Comparison of ENCODE assay signal across 24 cellular contexts in genomic region chr12:82723093-82723492, GRCh38. TPM values are rescaled to one million over a fixed set of nuclear protein-coding genes. Genes with fewer than 3 reads are reported as not detected.
DNase-seq lines count a peak whose midpoint lies in the region; ATAC-seq and TF ChIP-seq lines count a peak whose summit lies in the region.
"Had no signal": no experiment of that assay in that cellular context is flagged by ENCODE, and none has a peak within 500 bp of the region (broad histone marks: within the 10 kb centered on the region; RNA-seq: fewer than 3 reads in every experiment).

No MANE protein-coding gene starts in this region.

- H3K27me3 Mint-ChIP-seq in T-helper 2 cell treated with Interferon-gamma antibody and Interleukin-4, amounts not matched to agents 5 μg/mL and 100 μg/mL, for 36 hours (ENCODE audit: low read depth), result no peaks in the 10 kb centered on the region
- H3K27me3 Mint-ChIP-seq: activated naive CD8-positive, alpha-beta T cell; natural killer cell treated with Interleukin-12 subunit alpha and Interleukin-12 subunit beta and Interleukin-15 and Interleukin-18, amount 100 ng/mL, for 72 hours had no signal

- no peak for TF ChIP-seq POLR2A in stomach (IDR thresholded peaks at IDR 0.05)

- H3K36me3 ChIP-seq in stomach, result no peaks in the 10 kb centered on the region
- H3K36me3 ChIP-seq: BLaER1, colonic mucosa, pancreas, upper lobe of right lung had no signal

- peaks cover 4% of the 10 kb centered on the region for H3K4me1 Mint-ChIP-seq in T-helper 2 cell treated with Interferon-gamma antibody and Interleukin-4, amounts not matched to agents 5 μg/mL and 100 μg/mL, for 36 hours (ENCODE audit: low read depth)

- H3K27me3 ChIP-seq in stomach, result no peaks in the 10 kb centered on the region
- H3K27me3 ChIP-seq: BLaER1, body of pancreas, colonic mucosa, pancreas, upper lobe of right lung had no signal

- H3K27ac ChIP-seq in stomach, result no peak overlapping the region
- H3K27ac ChIP-seq: BLaER1, body of pancreas, colonic mucosa, pancreas, upper lobe of right lung had no signal

- H3K4me3 Mint-ChIP-seq in T-helper 2 cell treated with Interferon-gamma antibody and Interleukin-4, amounts not matched to agents 5 μg/mL and 100 μg/mL, for 36 hours, result no peak overlapping the region
- H3K4me3 Mint-ChIP-seq: activated naive CD8-positive, alpha-beta T cell; endodermal cell; GM23338; natural killer cell treated with Interleukin-12 subunit alpha and Interleukin-12 subunit beta and Interleukin-15 and Interleukin-18, amount 100 ng/mL, for 72 hours had no signal

- no peak for TF ChIP-seq EP300 in stomach (IDR thresholded peaks at IDR 0.05)

- ATAC-seq in GM18867 (IDR thresholded peaks at IDR 0.05; ENCODE audit: unreplicated experiment) (peak; percentile 76), HG02852 (IDR thresholded peaks at IDR 0.05; ENCODE audit: unreplicated experiment) (peak; percentile 46), HG02623 (IDR thresholded peaks at IDR 0.05; ENCODE audit: unreplicated experiment) (no peak)
- ATAC-seq: body of pancreas; GM23338; left colon; natural killer cell treated with Interleukin-12 subunit alpha and Interleukin-12 subunit beta and Interleukin-15 and Interleukin-18, amount 100 ng/mL, for 72 hours; pancreas; upper lobe of right lung had no signal

- no peaks in the 10 kb centered on the region for H3K9me3 ChIP-seq in stomach
- H3K9me3 ChIP-seq: BLaER1, body of pancreas, colonic mucosa, pancreas, upper lobe of right lung had no signal

- no peak overlapping the region for H3K4me3 ChIP-seq in stomach
- H3K4me3 ChIP-seq: BLaER1, body of pancreas, colonic mucosa, GM23338, pancreas, upper lobe of right lung had no signal

- H3K27ac Mint-ChIP-seq in T-helper 2 cell treated with Interferon-gamma antibody and Interleukin-4, amounts not matched to agents 5 μg/mL and 100 μg/mL, for 36 hours, result no peak overlapping the region
- H3K27ac Mint-ChIP-seq: activated naive CD8-positive, alpha-beta T cell; endodermal cell; GM23338; natural killer cell treated with Interleukin-12 subunit alpha and Interleukin-12 subunit beta and Interleukin-15 and Interleukin-18, amount 100 ng/mL, for 72 hours had no signal

- intact Hi-C loops in stomach (cut with DNase I; ENCODE audit: low total_unique reads), result no loop called here

- peak; percentile 1 for DNase-seq in SKM-1 treated with dmso at 0.1 percent for 144 hours (lab: John Stamatoyannopoulos, UW; ENCODE audit: unreplicated experiment)
- DNase-seq in SKM-1 (lab: John Stamatoyannopoulos, UW; ENCODE audit: unreplicated experiment), result no peak
- DNase-seq in T-helper 2 cell treated with Interferon-gamma antibody and Interleukin-4, amounts not matched to agents 5 μg/mL and 100 μg/mL, for 36 hours (ENCODE audit: low spot score), result peak; percentile 5
- no peak for DNase-seq in GM03348 (ENCODE audit: low spot score)
- DNase-seq in stomach, result no peak
- DNase-seq: activated CD4-positive, alpha-beta T cell treated with anti-CD3 and anti-CD28 coated beads, Interleukin-2, amount 50 U/mL, for 4 hours; activated T-cell treated with anti-CD3 and anti-CD28 coated beads, Interleukin-2, amount 50 U/mL, for 1 hour; body of pancreas; Calu3; colonic mucosa; endodermal cell; left colon; MV-4-11; NCI-H1930; NCI-H345; pancreas; upper lobe of right lung had no signal

- H3K36me3 Mint-ChIP-seq in T-helper 2 cell treated with Interferon-gamma antibody and Interleukin-4, amounts not matched to agents 5 μg/mL and 100 μg/mL, for 36 hours (ENCODE audit: low read depth), result no peaks in the 10 kb centered on the region
- H3K36me3 Mint-ChIP-seq: natural killer cell treated with Interleukin-12 subunit alpha and Interleukin-12 subunit beta and Interleukin-15 and Interleukin-18, amount 100 ng/mL, for 72 hours had no signal

- H3K4me1 ChIP-seq in stomach, result no peaks in the 10 kb centered on the region
- H3K4me1 ChIP-seq: BLaER1, body of pancreas, colonic mucosa, pancreas, upper lobe of right lung had no signal

- 86 to 96% (median 92%) methylated on average over 4 of the region's 4 CpGs for WGBS in stomach, 5 donors

- TF ChIP-seq CTCF in stomach (IDR thresholded peaks at IDR 0.05), result no peak

- no peaks in the 10 kb centered on the region for H3K9me3 Mint-ChIP-seq in T-helper 2 cell treated with Interferon-gamma antibody and Interleukin-4, amounts not matched to agents 5 μg/mL and 100 μg/mL, for 36 hours
- H3K9me3 Mint-ChIP-seq: GM23338; natural killer cell treated with Interleukin-12 subunit alpha and Interleukin-12 subunit beta and Interleukin-15 and Interleukin-18, amount 100 ng/mL, for 72 hours had no signal

RNA-seq across cellular contexts. Expression of gene TMTC2, which starts 36.4 kb away (rescaled TPM):
- total RNA-seq in stomach, result 10 to 100 TPM; 26.4 to 60.0 (median 47.8) TPM
- polyA plus RNA-seq in stomach, result 1 to 10 TPM; 6.1 to 7.7 (median 7.6) TPM

Comparison
In these comparisons a context has a peak if more than half of its experiments do, and no peak if none do; other contexts are left out.
1. DNase-seq: peak in SKM-1 treated with dmso at 0.1 percent for 144 hours (single experiment) and T-helper 2 cell treated with Interferon-gamma antibody and Interleukin-4, amounts not matched to agents 5 μg/mL and 100 μg/mL, for 36 hours (single experiment); none in SKM-1 (single experiment), GM03348 (single experiment) and stomach (single experiment).